In genomic region chr4:41477200-41477910, GRCh38 we compare ENCODE assay signal across 20 cellular contexts.
"Had no signal": no experiment of that assay in that cellular context is flagged by ENCODE, and none has a peak within 500 bp of the region (broad histone marks: within the 10 kb centered on the region; RNA-seq: fewer than 3 reads in every experiment).

No MANE protein-coding gene starts in this region.

- DNase-seq: activated CD4-positive, alpha-beta T cell treated with anti-CD3 and anti-CD28 coated beads, Interleukin-2, amount 10 ng/mL, durations not matched to agents 24 days and 14 days; activated CD4-positive, CD25-positive, alpha-beta regulatory T cell; activated CD8-positive, alpha-beta memory T cell treated with anti-CD3 and anti-CD28 coated beads, Interleukin-2, amount 50 U/mL, for 48 hours; activated CD8-positive, alpha-beta T cell treated with anti-CD3 and anti-CD28 coated beads, Interleukin-2, amount 10 ng/mL, durations not matched to agents 7 days and 5 days; activated naive CD4-positive, alpha-beta T cell; activated naive CD8-positive, alpha-beta T cell treated with anti-CD3 and anti-CD28 coated beads, Interleukin-2, amount 10 ng/mL, durations not matched to agents 7 days and 5 days; aorta; erythroblast; gastrocnemius medialis; heart left ventricle; left cardiac atrium; lower lobe of right lung; retina; stimulated activated CD4-positive, alpha-beta T cell treated with anti-CD3 and anti-CD28 coated beads, Interleukin-2, amount 100 ng/mL, for 48 hours; T-helper 2 cell; tibial artery had no signal

- H3K27me3 Mint-ChIP-seq: activated CD4-positive, alpha-beta T cell treated with anti-CD3 and anti-CD28 coated beads, Interleukin-2, amount 10 ng/mL, durations not matched to agents 24 days and 14 days had no signal

- H3K36me3 Mint-ChIP-seq: activated naive CD8-positive, alpha-beta T cell treated with anti-CD3 and anti-CD28 coated beads, Interleukin-2, amount 10 ng/mL, durations not matched to agents 7 days and 5 days; stimulated activated memory B cell treated with anti-CD40 and anti-IgM and Interleukin-4, amounts not matched to agents 10 μg/mL and 1 μg/mL and 100 μg/mL, for 72 hours had no signal

- H3K4me1 Mint-ChIP-seq: activated CD4-positive, alpha-beta T cell treated with anti-CD3 and anti-CD28 coated beads, Interleukin-2, amount 10 ng/mL, durations not matched to agents 24 days and 14 days; activated naive CD8-positive, alpha-beta T cell treated with anti-CD3 and anti-CD28 coated beads, Interleukin-2, amount 10 ng/mL, durations not matched to agents 7 days and 5 days; stimulated activated memory B cell treated with anti-CD40 and anti-IgM and Interleukin-4, amounts not matched to agents 10 μg/mL and 1 μg/mL and 100 μg/mL, for 72 hours had no signal

- H3K27me3 ChIP-seq: gastrocnemius medialis, heart left ventricle, tibial artery, vagina had no signal

- ATAC-seq: activated CD8-positive, alpha-beta T cell treated with anti-CD3 and anti-CD28 coated beads, Interleukin-2, amount 10 ng/mL, durations not matched to agents 7 days and 5 days; gastrocnemius medialis; left cardiac atrium; lower lobe of right lung; stimulated activated memory B cell treated with anti-CD40 and anti-IgM and Interleukin-4, amounts not matched to agents 10 μg/mL and 1 μg/mL and 100 μg/mL, for 72 hours had no signal

- H3K27ac Mint-ChIP-seq: activated CD4-positive, alpha-beta T cell treated with anti-CD3 and anti-CD28 coated beads, Interleukin-2, amount 10 ng/mL, durations not matched to agents 24 days and 14 days; activated CD8-positive, alpha-beta T cell treated with anti-CD3 and anti-CD28 coated beads, Interleukin-2, amount 10 ng/mL, durations not matched to agents 7 days and 5 days; activated naive CD8-positive, alpha-beta T cell treated with anti-CD3 and anti-CD28 coated beads, Interleukin-2, amount 10 ng/mL, durations not matched to agents 7 days and 5 days; activated T-helper 1 cell treated with anti-CD3 and anti-CD28 coated beads, Interleukin-12 subunit alpha, Interleukin-12 subunit beta, Interleukin-2, Interleukin-4 antibody, amounts not matched to agents 30 ng/mL and 10 ng/mL and 1 ng/mL, durations not matched to agents 14 hours and 24 hours and 36 hours; stimulated activated memory B cell treated with anti-CD40 and anti-IgM and Interleukin-4, amounts not matched to agents 10 μg/mL and 1 μg/mL and 100 μg/mL, for 72 hours had no signal

- H3K4me3 Mint-ChIP-seq: activated CD4-positive, alpha-beta T cell treated with anti-CD3 and anti-CD28 coated beads, Interleukin-2, amount 10 ng/mL, durations not matched to agents 24 days and 14 days; activated CD8-positive, alpha-beta T cell treated with anti-CD3 and anti-CD28 coated beads, Interleukin-2, amount 10 ng/mL, durations not matched to agents 7 days and 5 days; activated naive CD8-positive, alpha-beta T cell treated with anti-CD3 and anti-CD28 coated beads, Interleukin-2, amount 10 ng/mL, durations not matched to agents 7 days and 5 days; activated T-helper 1 cell treated with anti-CD3 and anti-CD28 coated beads, Interleukin-12 subunit alpha, Interleukin-12 subunit beta, Interleukin-2, Interleukin-4 antibody, amounts not matched to agents 30 ng/mL and 10 ng/mL and 1 ng/mL, durations not matched to agents 14 hours and 24 hours and 36 hours; stimulated activated memory B cell treated with anti-CD40 and anti-IgM and Interleukin-4, amounts not matched to agents 10 μg/mL and 1 μg/mL and 100 μg/mL, for 72 hours had no signal

- H3K9me3 Mint-ChIP-seq: activated CD4-positive, alpha-beta T cell treated with anti-CD3 and anti-CD28 coated beads, Interleukin-2, amount 10 ng/mL, durations not matched to agents 24 days and 14 days; activated naive CD8-positive, alpha-beta T cell treated with anti-CD3 and anti-CD28 coated beads, Interleukin-2, amount 10 ng/mL, durations not matched to agents 7 days and 5 days; activated T-helper 1 cell treated with anti-CD3 and anti-CD28 coated beads, Interleukin-12 subunit alpha, Interleukin-12 subunit beta, Interleukin-2, Interleukin-4 antibody, amounts not matched to agents 30 ng/mL and 10 ng/mL and 1 ng/mL, durations not matched to agents 14 hours and 24 hours and 36 hours had no signal

- H3K27ac ChIP-seq: gastrocnemius medialis, heart left ventricle, lower lobe of right lung, parathyroid adenoma, tibial artery, vagina had no signal

- H3K4me1 ChIP-seq: parathyroid adenoma, vagina had no signal

- H3K9me3 ChIP-seq: gastrocnemius medialis, heart left ventricle, lower lobe of right lung, tibial artery, vagina had no signal

- H3K4me3 ChIP-seq: gastrocnemius medialis, heart left ventricle, lower lobe of right lung, tibial artery, vagina had no signal

- H3K36me3 ChIP-seq: gastrocnemius medialis, heart left ventricle, lower lobe of right lung, tibial artery, vagina had no signal
